In the genomic region with DNA sequence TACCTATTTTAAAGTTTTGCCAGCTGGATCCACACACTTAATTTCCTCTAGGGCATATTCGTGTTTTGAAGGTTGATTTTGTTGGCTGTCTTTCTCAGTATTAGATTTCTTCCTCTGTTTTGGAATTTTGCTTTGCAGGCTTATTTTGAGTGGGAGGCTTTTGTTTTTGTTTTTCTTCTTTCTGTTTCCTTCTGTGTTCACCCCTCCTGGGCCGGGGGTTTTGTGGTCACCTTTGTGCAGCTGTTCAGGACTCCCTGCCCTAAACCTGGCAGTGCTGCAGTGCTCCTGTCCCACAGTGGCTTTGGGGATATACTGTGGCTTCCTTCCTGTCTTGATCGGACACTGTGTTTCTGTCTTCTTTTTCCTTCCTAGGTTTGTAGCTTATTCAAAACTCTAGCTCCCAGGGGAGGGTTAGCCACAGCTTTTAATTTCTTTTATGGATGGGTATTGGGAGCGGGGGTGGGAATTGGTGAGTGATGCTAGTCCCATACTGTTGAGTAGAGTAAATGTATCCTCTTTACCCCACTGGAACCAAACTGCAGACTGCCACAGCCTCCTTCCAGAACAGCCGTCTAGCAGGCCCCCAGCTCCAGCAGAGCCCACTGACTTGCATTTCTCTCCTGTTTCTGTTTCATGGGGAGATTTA, we compare ENCODE assay signal across 1 cellular context.
TF ChIP-seq lines count a peak whose summit lies in the region.

No MANE protein-coding gene starts in this region.

TF ChIP-seq in H1, 55 proteins besides CTCF, POLR2A, EP300 and RAD21 (continued from another document):
- TF ChIP-seq, protein P1, sequence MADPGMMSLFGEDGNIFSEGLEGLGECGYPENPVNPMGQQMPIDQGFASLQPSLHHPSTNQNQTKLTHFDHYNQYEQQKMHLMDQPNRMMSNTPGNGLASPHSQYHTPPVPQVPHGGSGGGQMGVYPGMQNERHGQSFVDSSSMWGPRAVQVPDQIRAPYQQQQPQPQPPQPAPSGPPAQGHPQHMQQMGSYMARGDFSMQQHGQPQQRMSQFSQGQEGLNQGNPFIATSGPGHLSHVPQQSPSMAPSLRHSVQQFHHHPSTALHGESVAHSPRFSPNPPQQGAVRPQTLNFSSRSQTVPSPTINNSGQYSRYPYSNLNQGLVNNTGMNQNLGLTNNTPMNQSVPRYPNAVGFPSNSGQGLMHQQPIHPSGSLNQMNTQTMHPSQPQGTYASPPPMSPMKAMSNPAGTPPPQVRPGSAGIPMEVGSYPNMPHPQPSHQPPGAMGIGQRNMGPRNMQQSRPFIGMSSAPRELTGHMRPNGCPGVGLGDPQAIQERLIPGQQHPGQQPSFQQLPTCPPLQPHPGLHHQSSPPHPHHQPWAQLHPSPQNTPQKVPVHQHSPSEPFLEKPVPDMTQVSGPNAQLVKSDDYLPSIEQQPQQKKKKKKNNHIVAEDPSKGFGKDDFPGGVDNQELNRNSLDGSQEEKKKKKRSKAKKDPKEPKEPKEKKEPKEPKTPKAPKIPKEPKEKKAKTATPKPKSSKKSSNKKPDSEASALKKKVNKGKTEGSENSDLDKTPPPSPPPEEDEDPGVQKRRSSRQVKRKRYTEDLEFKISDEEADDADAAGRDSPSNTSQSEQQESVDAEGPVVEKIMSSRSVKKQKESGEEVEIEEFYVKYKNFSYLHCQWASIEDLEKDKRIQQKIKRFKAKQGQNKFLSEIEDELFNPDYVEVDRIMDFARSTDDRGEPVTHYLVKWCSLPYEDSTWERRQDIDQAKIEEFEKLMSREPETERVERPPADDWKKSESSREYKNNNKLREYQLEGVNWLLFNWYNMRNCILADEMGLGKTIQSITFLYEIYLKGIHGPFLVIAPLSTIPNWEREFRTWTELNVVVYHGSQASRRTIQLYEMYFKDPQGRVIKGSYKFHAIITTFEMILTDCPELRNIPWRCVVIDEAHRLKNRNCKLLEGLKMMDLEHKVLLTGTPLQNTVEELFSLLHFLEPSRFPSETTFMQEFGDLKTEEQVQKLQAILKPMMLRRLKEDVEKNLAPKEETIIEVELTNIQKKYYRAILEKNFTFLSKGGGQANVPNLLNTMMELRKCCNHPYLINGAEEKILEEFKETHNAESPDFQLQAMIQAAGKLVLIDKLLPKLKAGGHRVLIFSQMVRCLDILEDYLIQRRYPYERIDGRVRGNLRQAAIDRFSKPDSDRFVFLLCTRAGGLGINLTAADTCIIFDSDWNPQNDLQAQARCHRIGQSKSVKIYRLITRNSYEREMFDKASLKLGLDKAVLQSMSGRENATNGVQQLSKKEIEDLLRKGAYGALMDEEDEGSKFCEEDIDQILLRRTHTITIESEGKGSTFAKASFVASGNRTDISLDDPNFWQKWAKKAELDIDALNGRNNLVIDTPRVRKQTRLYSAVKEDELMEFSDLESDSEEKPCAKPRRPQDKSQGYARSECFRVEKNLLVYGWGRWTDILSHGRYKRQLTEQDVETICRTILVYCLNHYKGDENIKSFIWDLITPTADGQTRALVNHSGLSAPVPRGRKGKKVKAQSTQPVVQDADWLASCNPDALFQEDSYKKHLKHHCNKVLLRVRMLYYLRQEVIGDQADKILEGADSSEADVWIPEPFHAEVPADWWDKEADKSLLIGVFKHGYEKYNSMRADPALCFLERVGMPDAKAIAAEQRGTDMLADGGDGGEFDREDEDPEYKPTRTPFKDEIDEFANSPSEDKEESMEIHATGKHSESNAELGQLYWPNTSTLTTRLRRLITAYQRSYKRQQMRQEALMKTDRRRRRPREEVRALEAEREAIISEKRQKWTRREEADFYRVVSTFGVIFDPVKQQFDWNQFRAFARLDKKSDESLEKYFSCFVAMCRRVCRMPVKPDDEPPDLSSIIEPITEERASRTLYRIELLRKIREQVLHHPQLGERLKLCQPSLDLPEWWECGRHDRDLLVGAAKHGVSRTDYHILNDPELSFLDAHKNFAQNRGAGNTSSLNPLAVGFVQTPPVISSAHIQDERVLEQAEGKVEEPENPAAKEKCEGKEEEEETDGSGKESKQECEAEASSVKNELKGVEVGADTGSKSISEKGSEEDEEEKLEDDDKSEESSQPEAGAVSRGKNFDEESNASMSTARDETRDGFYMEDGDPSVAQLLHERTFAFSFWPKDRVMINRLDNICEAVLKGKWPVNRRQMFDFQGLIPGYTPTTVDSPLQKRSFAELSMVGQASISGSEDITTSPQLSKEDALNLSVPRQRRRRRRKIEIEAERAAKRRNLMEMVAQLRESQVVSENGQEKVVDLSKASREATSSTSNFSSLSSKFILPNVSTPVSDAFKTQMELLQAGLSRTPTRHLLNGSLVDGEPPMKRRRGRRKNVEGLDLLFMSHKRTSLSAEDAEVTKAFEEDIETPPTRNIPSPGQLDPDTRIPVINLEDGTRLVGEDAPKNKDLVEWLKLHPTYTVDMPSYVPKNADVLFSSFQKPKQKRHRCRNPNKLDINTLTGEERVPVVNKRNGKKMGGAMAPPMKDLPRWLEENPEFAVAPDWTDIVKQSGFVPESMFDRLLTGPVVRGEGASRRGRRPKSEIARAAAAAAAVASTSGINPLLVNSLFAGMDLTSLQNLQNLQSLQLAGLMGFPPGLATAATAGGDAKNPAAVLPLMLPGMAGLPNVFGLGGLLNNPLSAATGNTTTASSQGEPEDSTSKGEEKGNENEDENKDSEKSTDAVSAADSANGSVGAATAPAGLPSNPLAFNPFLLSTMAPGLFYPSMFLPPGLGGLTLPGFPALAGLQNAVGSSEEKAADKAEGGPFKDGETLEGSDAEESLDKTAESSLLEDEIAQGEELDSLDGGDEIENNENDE (IDR thresholded peaks at IDR 0.05; ENCODE audit: insufficient replicate concordance, low read length), result no peak
- TF ChIP-seq EZH2 (IDR thresholded peaks at IDR 0.05; ENCODE audit: low read depth, low read length, severe bottlenecking) (no peak), GTF2F1 (IDR thresholded peaks at IDR 0.05; ENCODE audit: borderline replicate concordance, low read depth, low read length) (no peak), TCF12 (IDR thresholded peaks at IDR 0.05; ENCODE audit: low read depth, low read length) (no peak), JUND (IDR thresholded peaks at IDR 0.05; ENCODE audit: low read length) (no peak), SAP30 (IDR thresholded peaks at IDR 0.05; ENCODE audit: insufficient read depth, insufficient replicate concordance, low read length) (no peak), SP4 (IDR thresholded peaks at IDR 0.05; ENCODE audit: low read length) (no peak), SIN3A (conservative IDR thresholded peaks at IDR 0.05 in 1 of 2, IDR thresholded peaks at IDR 0.05 in 1 of 2; ENCODE audit: low read depth in 1 of 2, low read length in 2 of 2) (no peak), SIRT6 (IDR thresholded peaks at IDR 0.05; ENCODE audit: low read length) (no peak), CBX8 (IDR thresholded peaks at IDR 0.05; ENCODE audit: borderline replicate concordance, low read depth, low read length) (no peak), SRF (IDR thresholded peaks at IDR 0.05; ENCODE audit: low read depth, low read length) (no peak), CHD2 (IDR thresholded peaks at IDR 0.05; ENCODE audit: low read length) (no peak), KDM4A (IDR thresholded peaks at IDR 0.05; ENCODE audit: low read depth, low read length, severe bottlenecking) (no peak)
